11 cellular contexts compared by ENCODE assay signal in genomic region chr17:57880086-57880456, GRCh38. TPM values are rescaled to one million over a fixed set of nuclear protein-coding genes. Genes with fewer than 3 reads are reported as not detected.
DNase-seq lines count a peak whose midpoint lies in the region; ATAC-seq, FAIRE-seq and TF ChIP-seq lines count a peak whose summit lies in the region.
"Had no signal": no experiment of that assay in that cellular context is flagged by ENCODE, and none has a peak within 500 bp of the region (broad histone marks: within the 10 kb centered on the region; RNA-seq: fewer than 3 reads in every experiment).

No MANE protein-coding gene starts in this region.

- H3K4me3 Mint-ChIP-seq in MCF 10A (ENCODE audit: unreplicated experiment), result no peak overlapping the region
- H3K4me3 Mint-ChIP-seq: memory B cell had no signal

- peaks cover 12% of the 10 kb centered on the region for H3K79me2 ChIP-seq in osteoblast (ENCODE audit: insufficient read depth, low read length)

- peak overlapping the region; percentile 75 for H3K27ac Mint-ChIP-seq in MCF 10A (ENCODE audit: low read depth, unreplicated experiment)
- H3K27ac Mint-ChIP-seq: memory B cell had no signal

- CTCF ChIA-PET in MCF 10A (lab: Yijun Ruan, JAX), result interaction anchor here (1.4 to 8.9 kb wide), 5 partner anchors 12 to 115 kb away, joined by 4 to 81 read pairs (median 8); partner anchors contain the start of gene CUEDC1

- no TSS peak for BruUV-seq in MCF 10A (replicated peaks; lab: Mats Ljungman, UMichigan)

- H3K27me3 Mint-ChIP-seq in MCF 10A (ENCODE audit: insufficient read depth, unreplicated experiment), result no peaks in the 10 kb centered on the region

- POLR2A ChIA-PET in MCF 10A (lab: Yijun Ruan, JAX), result interaction anchor here (1.0 to 4.5 kb wide), 17 partner anchors 10 to 126 kb away, joined by 3 to 35 read pairs (median 7); partner anchors contain the start of genes MRPS23 and SRSF1

- no peaks in the 10 kb centered on the region for H3K9me3 Mint-ChIP-seq in MCF 10A (ENCODE audit: unreplicated experiment)
- H3K9me3 Mint-ChIP-seq: memory B cell had no signal

- 73 to 86% (median 82%) methylated on average over 8 of the region's 8 CpGs for WGBS in spleen, 5 donors

- DNase-seq in MCF 10A (ENCODE audit: unreplicated experiment), result no peak
- no peak for DNase-seq in breast epithelium (ENCODE audit: low spot score in 2 of 2)
- DNase-seq in bronchial epithelial cell (ENCODE audit: low read depth), result peak; percentile 61
- DNase-seq in osteoblast (ENCODE audit: insufficient read length, low spot score, missing footprints), result no peak
- DNase-seq in uterus, result no peak
- no peak for DNase-seq in spleen
- no peak for DNase-seq in islet precursor cell
- DNase-seq: AML-193, KG1 had no signal

- H2AFZ ChIP-seq in osteoblast (ENCODE audit: low read length), result no peak overlapping the region

- no peaks in the 10 kb centered on the region for H4K20me1 ChIP-seq in osteoblast (ENCODE audit: insufficient read depth, low read length)

- no peaks in the 10 kb centered on the region for H3K9me3 ChIP-seq in breast epithelium
- no peaks in the 10 kb centered on the region for H3K9me3 ChIP-seq in osteoblast (ENCODE audit: low read depth, low read length)
- H3K9me3 ChIP-seq in uterus, result no peaks in the 10 kb centered on the region
- H3K9me3 ChIP-seq in spleen, result no peaks in the 10 kb centered on the region

- peaks cover 26% of the 10 kb centered on the region for H3K36me3 Mint-ChIP-seq in MCF 10A (ENCODE audit: insufficient read depth, unreplicated experiment)
- H3K36me3 Mint-ChIP-seq: memory B cell had no signal

- FAIRE-seq in bronchial epithelial cell (lab: Jason Lieb, UNC), result no peak

- TF ChIP-seq CTCF in MCF 10A (IDR thresholded peaks at IDR 0.05; ENCODE audit: unreplicated experiment) (no peak), breast epithelium (IDR thresholded peaks at IDR 0.05) (no peak), bronchial epithelial cell (IDR thresholded peaks at IDR 0.05; ENCODE audit: insufficient read depth, low read length, severe bottlenecking) (no peak), osteoblast (IDR thresholded peaks at IDR 0.05; ENCODE audit: extremely low read depth, low read depth, low read length) (no peak), uterus (IDR thresholded peaks at IDR 0.05) (no peak), spleen (IDR thresholded peaks at IDR 0.05 in 8 of 11, conservative IDR thresholded peaks at IDR 0.05 in 3 of 11) (no peak)

- no peak overlapping the region for H3K4me3 ChIP-seq in breast epithelium
- no peak overlapping the region for H3K4me3 ChIP-seq in bronchial epithelial cell (ENCODE audit: low read depth, low read length)
- no peak overlapping the region for H3K4me3 ChIP-seq in osteoblast (ENCODE audit: insufficient read depth, low read length)
- no peak overlapping the region for H3K4me3 ChIP-seq in uterus
- H3K4me3 ChIP-seq in spleen, result no peak overlapping the region

- H3K27ac ChIP-seq in breast epithelium (no peak overlapping the region), osteoblast (ENCODE audit: low read depth, low read length) (peak overlapping the region; percentile 65), uterus (peak overlapping the region; percentile 57 to 69), spleen (peak overlapping the region in 1 of 8 donors; percentile 50)

- TF ChIP-seq POLR2A in breast epithelium (IDR thresholded peaks at IDR 0.05), result no peak
- TF ChIP-seq POLR2A in uterus (IDR thresholded peaks at IDR 0.05), result no peak
- no peak for TF ChIP-seq POLR2A in spleen (IDR thresholded peaks at IDR 0.05)

- ATAC-seq in HG02588 (IDR thresholded peaks at IDR 0.05; ENCODE audit: unreplicated experiment), result no peak

- no peak overlapping the region for H3K4me2 ChIP-seq in osteoblast (ENCODE audit: insufficient read depth, low read length)

- peaks cover 36% of the 10 kb centered on the region for H3K4me1 Mint-ChIP-seq in MCF 10A (ENCODE audit: insufficient read depth, unreplicated experiment)
- H3K4me1 Mint-ChIP-seq: memory B cell had no signal

- no peaks in the 10 kb centered on the region for H3K36me3 ChIP-seq in breast epithelium
- peaks cover 11% of the 10 kb centered on the region for H3K36me3 ChIP-seq in bronchial epithelial cell (ENCODE audit: control insufficient read depth, insufficient read depth, low read length)
- peaks cover 28% of the 10 kb centered on the region for H3K36me3 ChIP-seq in osteoblast (ENCODE audit: insufficient read depth, low read length)
- H3K36me3 ChIP-seq in uterus, result no peaks in the 10 kb centered on the region
- H3K36me3 ChIP-seq in spleen, result peaks cover 0 to 52% (median 0%) of the 10 kb centered on the region in 6 donors

- H3K27me3 ChIP-seq in breast epithelium, result no peaks in the 10 kb centered on the region
- H3K27me3 ChIP-seq in bronchial epithelial cell (ENCODE audit: control insufficient read depth, insufficient read depth, low read length), result no peaks in the 10 kb centered on the region
- no peaks in the 10 kb centered on the region for H3K27me3 ChIP-seq in osteoblast (ENCODE audit: insufficient read depth, low read length)
- no peaks in the 10 kb centered on the region for H3K27me3 ChIP-seq in uterus
- peaks cover 0 to 11% (median 0%) of the 10 kb centered on the region in 7 donors for H3K27me3 ChIP-seq in spleen (replicated peaks in 1 of 7)

- peaks cover 7 to 26% of the 10 kb centered on the region in 2 donors for H3K4me1 ChIP-seq in breast epithelium
- peaks cover 53% of the 10 kb centered on the region for H3K4me1 ChIP-seq in osteoblast (ENCODE audit: insufficient read depth, low read length)
- H3K4me1 ChIP-seq in uterus, result peaks cover 4 to 28% of the 10 kb centered on the region in 2 donors
- peaks cover under 1 to 31% (median 8%) of the 10 kb centered on the region in 6 donors for H3K4me1 ChIP-seq in spleen

- intact Hi-C loops in MCF 10A (cut with micrococcal nuclease) (no loop called here), breast epithelium (cut with DNase I; ENCODE audit: low total_unique reads) (no loop called here), uterus (cut with DNase I; ENCODE audit: low total_unique reads) (no loop called here), spleen (cut with DNase I; ENCODE audit: low total_unique reads) (no loop called here)

RNA-seq across cellular contexts. Expression of gene MRPS23, which starts 30.2 kb away (rescaled TPM):
- 54.1 and 59.3 TPM in 2 replicates for total RNA-seq in MCF 10A (2022)
- total RNA-seq in breast epithelium, result 10 to 100 TPM in 1 of 3 donors, 1 to 10 TPM in 2; 7.5 to 10.7 (median 8.2) TPM
- 40.5 and 49.7 TPM in 2 replicates for total RNA-seq in bronchial epithelial cell
- 17.1 and 19.9 TPM in 2 replicates for total RNA-seq in osteoblast
- 10 to 100 TPM in 2 of 4 donors, 1 to 10 TPM in 2; 5.9 to 35.2 (median 16.8) TPM for total RNA-seq in uterus
- 10 to 100 TPM in 6 of 7 donors, 1 to 10 TPM in 1; 7.3 to 26.4 (median 22.4) TPM for total RNA-seq in spleen
- polyA plus RNA-seq in spleen, result 10 to 100 TPM; 13.9 to 29.2 (median 28.6) TPM

Comparison
In these comparisons a context has a peak if more than half of its experiments do, and no peak if none do; other contexts are left out.
1. H3K27ac ChIP-seq: peak in osteoblast (single experiment) and uterus (2 of 2); none in breast epithelium (0 of 2).